1 cellular context compared by ENCODE assay signal in genomic region chr13:21675095-21676007, GRCh38.
TF ChIP-seq lines count a peak whose summit lies in the region.

No MANE protein-coding gene starts in this region.

TF ChIP-seq in IMR-90, 13 proteins besides CTCF, POLR2A, EP300 and RAD21 (continued from another document):
- TF ChIP-seq CEBPB (IDR thresholded peaks at IDR 0.05; ENCODE audit: low read depth, low read length): no peak
- no peak for TF ChIP-seq MAZ (IDR thresholded peaks at IDR 0.05; ENCODE audit: borderline replicate concordance, low read depth, low read length)
- TF ChIP-seq CHD1 (IDR thresholded peaks at IDR 0.05; ENCODE audit: low read depth, low read length): no peak
